16 cellular contexts compared by ENCODE assay signal in genomic region chr3:134838599-134838998, GRCh38. TPM values are rescaled to one million over a fixed set of nuclear protein-coding genes. Genes with fewer than 3 reads are reported as not detected.
A peak's percentile ranks its signal among the peaks of the same experiment; 100 is the strongest.
DNase-seq lines count a peak whose midpoint lies in the region; ATAC-seq and TF ChIP-seq lines count a peak whose summit lies in the region.
"Had no signal": no experiment of that assay in that cellular context is flagged by ENCODE, and none has a peak within 500 bp of the region (broad histone marks: within the 10 kb centered on the region; RNA-seq: fewer than 3 reads in every experiment).

No MANE protein-coding gene starts in this region.

- H3K27ac Mint-ChIP-seq in activated CD8-positive, alpha-beta T cell treated with anti-CD3 and anti-CD28 coated beads for 36 hours = no peak overlapping the region
- no peak overlapping the region for H3K27ac Mint-ChIP-seq in activated CD8-positive, alpha-beta T cell treated with anti-CD3 and anti-CD28 coated beads, Interleukin-2, amount 10 ng/mL, durations not matched to agents 7 days and 5 days
- H3K27ac Mint-ChIP-seq: activated T-cell treated with anti-CD3 and anti-CD28 coated beads, Interleukin-2, amount 50 U/mL, for 72 hours; stimulated activated naive B cell treated with anti-CD40 and anti-IgM and Interleukin-4, amounts not matched to agents 10 μg/mL and 1 μg/mL and 100 μg/mL, for 72 hours had no signal

- H3K4me3 Mint-ChIP-seq in activated CD8-positive, alpha-beta T cell treated with anti-CD3 and anti-CD28 coated beads for 36 hours = no peak overlapping the region
- no peak overlapping the region for H3K4me3 Mint-ChIP-seq in activated CD8-positive, alpha-beta T cell treated with anti-CD3 and anti-CD28 coated beads, Interleukin-2, amount 10 ng/mL, durations not matched to agents 7 days and 5 days
- H3K4me3 Mint-ChIP-seq: activated T-cell treated with anti-CD3 and anti-CD28 coated beads, Interleukin-2, amount 50 U/mL, for 72 hours; brain; stimulated activated naive B cell treated with anti-CD40 and anti-IgM and Interleukin-4, amounts not matched to agents 10 μg/mL and 1 μg/mL and 100 μg/mL, for 72 hours had no signal

- no peaks in the 10 kb centered on the region for H3K4me1 ChIP-seq in upper lobe of right lung
- H3K4me1 ChIP-seq: esophagus squamous epithelium had no signal

- H3K27me3 ChIP-seq in upper lobe of right lung = no peaks in the 10 kb centered on the region
- H3K27me3 ChIP-seq: esophagus squamous epithelium had no signal

- POLR2A ChIA-PET in activated CD8-positive, alpha-beta T cell treated with anti-CD3 and anti-CD28 coated beads for 36 hours (lab: Charles Lee) = no interaction called here
- POLR2A ChIA-PET in activated CD8-positive, alpha-beta T cell treated with anti-CD3 and anti-CD28 coated beads, Interleukin-2, amount 10 ng/mL, durations not matched to agents 7 days and 5 days (lab: Charles Lee) = interaction anchor here (0.6 kb wide), 1 partner anchor 100 kb away, joined by 3 read pairs; no protein-coding TSS in a partner anchor

- no peaks in the 10 kb centered on the region for H3K36me3 ChIP-seq in upper lobe of right lung
- H3K36me3 ChIP-seq: esophagus squamous epithelium had no signal

- peaks cover 3% of the 10 kb centered on the region for H3K9me3 ChIP-seq in upper lobe of right lung
- H3K9me3 ChIP-seq: esophagus squamous epithelium had no signal

- no peak overlapping the region for H3K27ac ChIP-seq in upper lobe of right lung
- H3K27ac ChIP-seq: esophagus squamous epithelium had no signal

- DNase-seq in activated CD8-positive, alpha-beta T cell treated with anti-CD3 and anti-CD28 coated beads for 36 hours = peak; percentile 15
- DNase-seq in activated CD8-positive, alpha-beta T cell treated with anti-CD3 and anti-CD28 coated beads, Interleukin-2, amount 10 ng/mL, durations not matched to agents 7 days and 5 days = no peak
- DNase-seq in OCI-M1 (lab: John Stamatoyannopoulos, UW) (peak; percentile 36), fibroblast of villous mesenchyme (ENCODE audit: low read depth) (no peak), upper lobe of right lung (no peak), T1000 (lab: John Stamatoyannopoulos, UW) (no peak), NCI-H187 treated with DMSO at 0.1 percent for 48 hours (lab: John Stamatoyannopoulos, UW) (no peak)
- DNase-seq: activated T-cell treated with anti-CD3 and anti-CD28 coated beads, Interleukin-2, amount 50 U/mL, for 72 hours; esophagus squamous epithelium; GF-D8; left colon; NCI-H1436; occipital lobe; stimulated activated naive B cell treated with anti-CD40 and anti-IgM and Interleukin-4, amounts not matched to agents 10 μg/mL and 1 μg/mL and 100 μg/mL, for 72 hours had no signal

- H3K36me3 Mint-ChIP-seq in activated CD8-positive, alpha-beta T cell treated with anti-CD3 and anti-CD28 coated beads for 36 hours (ENCODE audit: low read depth) = no peaks in the 10 kb centered on the region
- no peaks in the 10 kb centered on the region for H3K36me3 Mint-ChIP-seq in activated CD8-positive, alpha-beta T cell treated with anti-CD3 and anti-CD28 coated beads, Interleukin-2, amount 10 ng/mL, durations not matched to agents 7 days and 5 days (ENCODE audit: low read depth)

- no peak for ATAC-seq in activated CD8-positive, alpha-beta T cell treated with anti-CD3 and anti-CD28 coated beads for 36 hours
- ATAC-seq in activated CD8-positive, alpha-beta T cell treated with anti-CD3 and anti-CD28 coated beads, Interleukin-2, amount 10 ng/mL, durations not matched to agents 7 days and 5 days = no peak
- ATAC-seq in upper lobe of right lung (no peak), HG03439 (IDR thresholded peaks at IDR 0.05; ENCODE audit: unreplicated experiment) (no peak)
- ATAC-seq: activated T-cell treated with anti-CD3 and anti-CD28 coated beads, Interleukin-2, amount 50 U/mL, for 72 hours; left colon; stimulated activated naive B cell treated with anti-CD40 and anti-IgM and Interleukin-4, amounts not matched to agents 10 μg/mL and 1 μg/mL and 100 μg/mL, for 72 hours had no signal

- H3K4me1 Mint-ChIP-seq in activated CD8-positive, alpha-beta T cell treated with anti-CD3 and anti-CD28 coated beads for 36 hours (ENCODE audit: low read depth) = no peaks in the 10 kb centered on the region
- no peaks in the 10 kb centered on the region for H3K4me1 Mint-ChIP-seq in activated CD8-positive, alpha-beta T cell treated with anti-CD3 and anti-CD28 coated beads, Interleukin-2, amount 10 ng/mL, durations not matched to agents 7 days and 5 days (ENCODE audit: low read depth)

- peaks cover 13% of the 10 kb centered on the region for H3K9me3 Mint-ChIP-seq in activated CD8-positive, alpha-beta T cell treated with anti-CD3 and anti-CD28 coated beads for 36 hours
- peaks cover 3% of the 10 kb centered on the region for H3K9me3 Mint-ChIP-seq in activated CD8-positive, alpha-beta T cell treated with anti-CD3 and anti-CD28 coated beads, Interleukin-2, amount 10 ng/mL, durations not matched to agents 7 days and 5 days (ENCODE audit: insufficient read depth)

- intact Hi-C loops in activated CD8-positive, alpha-beta T cell treated with anti-CD3 and anti-CD28 coated beads for 36 hours (cut with micrococcal nuclease) = no loop called here
- intact Hi-C loops in upper lobe of right lung (cut with DNase I) = no loop called here

- H3K27me3 Mint-ChIP-seq in activated CD8-positive, alpha-beta T cell treated with anti-CD3 and anti-CD28 coated beads for 36 hours = peaks cover 1% of the 10 kb centered on the region
- peaks cover 25% of the 10 kb centered on the region for H3K27me3 Mint-ChIP-seq in activated CD8-positive, alpha-beta T cell treated with anti-CD3 and anti-CD28 coated beads, Interleukin-2, amount 10 ng/mL, durations not matched to agents 7 days and 5 days (ENCODE audit: low read depth)
- H3K27me3 Mint-ChIP-seq: brain had no signal

- CTCF ChIA-PET in activated CD8-positive, alpha-beta T cell treated with anti-CD3 and anti-CD28 coated beads for 36 hours (lab: Charles Lee) = interaction anchor here (0.7 to 1.4 kb wide), 7 partner anchors 12 to 238 kb away, joined by 3 to 6 read pairs (median 3); partner anchors contain the start of gene EPHB1
- CTCF ChIA-PET in activated CD8-positive, alpha-beta T cell treated with anti-CD3 and anti-CD28 coated beads, Interleukin-2, amount 10 ng/mL, durations not matched to agents 7 days and 5 days (lab: Charles Lee) = interaction anchor here (1.1 to 1.4 kb wide), 2 partner anchors 44 to 237 kb away, joined by 4 to 7 read pairs; no protein-coding TSS in a partner anchor

- TF ChIP-seq CTCF in activated CD8-positive, alpha-beta T cell treated with anti-CD3 and anti-CD28 coated beads for 36 hours (IDR thresholded peaks at IDR 0.05) = peak; percentile 67
- TF ChIP-seq CTCF in fibroblast of villous mesenchyme (IDR thresholded peaks at IDR 0.05; ENCODE audit: insufficient read depth, low read depth, low read length) (peak; percentile 15), upper lobe of right lung (IDR thresholded peaks at IDR 0.05) (peak; percentile 23)

- H3K4me3 ChIP-seq in fibroblast of villous mesenchyme (ENCODE audit: low read depth, low read length) (no peak overlapping the region), upper lobe of right lung (no peak overlapping the region)
- H3K4me3 ChIP-seq: esophagus squamous epithelium had no signal

RNA-seq across cellular contexts. Expression of gene EPHB1, which starts 43.5 kb away (rescaled TPM):
- total RNA-seq in activated CD8-positive, alpha-beta T cell treated with anti-CD3 and anti-CD28 coated beads for 36 hours = under 1 TPM in 1 of 2 experiments, not detected in 1; 0.78 TPM
- 1 to 10 TPM; 1.1 to 1.4 TPM for total RNA-seq in activated CD8-positive, alpha-beta T cell treated with anti-CD3 and anti-CD28 coated beads, Interleukin-2, amount 10 ng/mL, durations not matched to agents 7 days and 5 days
- total RNA-seq in fibroblast of villous mesenchyme (0.32 and 1.3 TPM in 2 replicates), upper lobe of right lung (1.6 TPM)

Comparison
In these comparisons a context has a peak if more than half of its experiments do, and no peak if none do; other contexts are left out.
1. DNase-seq: peak in activated CD8-positive, alpha-beta T cell treated with anti-CD3 and anti-CD28 coated beads for 36 hours (single experiment) and OCI-M1 (single experiment); none in activated CD8-positive, alpha-beta T cell treated with anti-CD3 and anti-CD28 coated beads, Interleukin-2, amount 10 ng/mL, durations not matched to agents 7 days and 5 days (single experiment), fibroblast of villous mesenchyme (single experiment), upper lobe of right lung (single experiment), T1000 (single experiment) and NCI-H187 treated with DMSO at 0.1 percent for 48 hours (single experiment).
2. CTCF ChIP-seq: peak in every context shown above with its lines; median percentile 67 in activated CD8-positive, alpha-beta T cell treated with anti-CD3 and anti-CD28 coated beads for 36 hours; 23 in upper lobe of right lung; 15 in fibroblast of villous mesenchyme.